ENCODE assay signal across 11 cellular contexts in the genomic region with DNA sequence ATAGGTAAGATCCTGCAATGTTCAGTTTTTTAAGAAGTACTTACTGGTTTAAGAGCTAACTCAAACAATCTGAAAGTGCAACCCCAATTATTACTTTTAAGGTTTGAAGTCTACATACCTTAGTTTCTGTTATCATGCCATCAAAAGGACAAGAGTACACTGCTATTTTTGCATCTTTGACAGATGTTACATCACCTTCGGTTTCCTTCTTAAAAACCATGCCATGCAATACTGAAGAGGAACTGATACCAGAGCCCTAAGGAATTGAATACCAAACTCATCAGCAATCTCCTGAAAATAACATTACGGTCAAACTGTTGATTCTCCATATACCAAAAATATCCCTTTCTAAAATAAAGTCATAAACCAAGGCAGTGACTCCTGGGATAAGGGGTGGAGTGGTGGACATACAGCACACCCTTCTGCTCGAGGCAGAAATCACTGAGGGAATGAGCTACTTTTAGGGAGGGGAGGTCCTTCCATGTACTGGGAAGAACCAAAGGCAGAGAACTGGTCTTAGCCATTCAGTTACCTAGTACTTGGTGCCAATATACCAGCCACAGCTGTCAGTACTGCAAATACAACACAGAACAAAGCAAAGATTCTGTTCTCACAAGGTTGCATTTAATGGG. TPM values are rescaled to one million over a fixed set of nuclear protein-coding genes. Genes with fewer than 3 reads are reported as not detected.
DNase-seq lines count a peak whose midpoint lies in the region; ATAC-seq and TF ChIP-seq lines count a peak whose summit lies in the region.
"Had no signal": no experiment of that assay in that cellular context is flagged by ENCODE, and none has a peak within 500 bp of the region (broad histone marks: within the 10 kb centered on the region; RNA-seq: fewer than 3 reads in every experiment).

No MANE protein-coding gene starts in this region.

- H3K9me3 ChIP-seq in gastrocnemius medialis: no peaks in the 10 kb centered on the region

- intact Hi-C loops in gastrocnemius medialis (cut with DNase I; ENCODE audit: low total_unique reads): no loop called here

- no peak for TF ChIP-seq POLR2A in gastrocnemius medialis (IDR thresholded peaks at IDR 0.05)

- in situ Hi-C loops in gastrocnemius medialis (cut with MboI; ENCODE audit: low sequenced_read_pairs in 4 of 4): no loop called here

- no peak overlapping the region for H3K4me3 ChIP-seq in gastrocnemius medialis

- H3K27ac ChIP-seq in gastrocnemius medialis: peak overlapping the region; percentile 37 to 63 (median 46)
- H3K27ac ChIP-seq: 22Rv1, parathyroid adenoma had no signal

- ATAC-seq in HG02571 (IDR thresholded peaks at IDR 0.05; ENCODE audit: unreplicated experiment) (peak; percentile 96), HG03558 (IDR thresholded peaks at IDR 0.05; ENCODE audit: extremely low read depth, unreplicated experiment) (peak; percentile 92), gastrocnemius medialis (peak; percentile 53 to 68)

- H3K27me3 ChIP-seq in gastrocnemius medialis: no peaks in the 10 kb centered on the region

- H3K4me1 ChIP-seq in gastrocnemius medialis: peaks cover 14 to 16% of the 10 kb centered on the region in 2 donors
- H3K4me1 ChIP-seq: parathyroid adenoma had no signal

- peaks cover 0 to 91% of the 10 kb centered on the region in 2 donors for H3K36me3 ChIP-seq in gastrocnemius medialis

- TF ChIP-seq CTCF in gastrocnemius medialis (IDR thresholded peaks at IDR 0.05 in 4 of 5, conservative IDR thresholded peaks at IDR 0.05 in 1 of 5): no peak

- peak; percentile 2 for DNase-seq in NCI-H748 (lab: John Stamatoyannopoulos, UW; ENCODE audit: unreplicated experiment)
- no peak for DNase-seq in NCI-H748 treated with DMSO at 0.1 percent for 48 hours (lab: John Stamatoyannopoulos, UW)
- DNase-seq in gastrocnemius medialis: no peak
- DNase-seq in T1000 (lab: John Stamatoyannopoulos, UW): no peak
- no peak for DNase-seq in NCI-H345 (lab: John Stamatoyannopoulos, UW)
- no peak for DNase-seq in NCI-H2081 treated with DMSO at 0.1 percent for 48 hours (lab: John Stamatoyannopoulos, UW)
- DNase-seq: stimulated activated CD8-positive, alpha-beta memory T cell treated with anti-CD3 and anti-CD28 coated beads, Interleukin-4, amount 100 ng/mL, for 48 hours had no signal

RNA-seq across cellular contexts. Expression of a gene that starts 8.5 kb away (rescaled TPM):
- total RNA-seq in gastrocnemius medialis: 100 to 1,000 TPM in 2 of 4 donors, 10 to 100 TPM in 2; 91.8 to 119 (median 99.1) TPM

RNA-seq across cellular contexts. Expression of a gene that starts 40.5 kb away (rescaled TPM):
- total RNA-seq in gastrocnemius medialis: 10 to 100 TPM; 25.0 to 37.2 (median 32.1) TPM

RNA-seq across cellular contexts. Expression of a gene that starts 45.8 kb away (rescaled TPM):
- total RNA-seq in gastrocnemius medialis: 10 to 100 TPM; 16.8 to 29.6 (median 26.4) TPM
